Comparison of ENCODE assay signal across 9 cellular contexts in genomic region chr11:94325681-94326080, GRCh38. TPM values are rescaled to one million over a fixed set of nuclear protein-coding genes. Genes with fewer than 3 reads are reported as not detected.
DNase-seq lines count a peak whose midpoint lies in the region; ATAC-seq, FAIRE-seq and TF ChIP-seq lines count a peak whose summit lies in the region.
"Had no signal": no experiment of that assay in that cellular context is flagged by ENCODE, and none has a peak within 500 bp of the region (broad histone marks: within the 10 kb centered on the region; RNA-seq: fewer than 3 reads in every experiment).

No MANE protein-coding gene starts in this region.

- H3K9me3 ChIP-seq in SJCRH30 (replicated peaks), result no peaks in the 10 kb centered on the region
- H3K9me3 ChIP-seq in small intestine (ENCODE audit: control insufficient read depth, low read depth), result no peaks in the 10 kb centered on the region
- H3K9me3 ChIP-seq in mesenchymal stem cell (ENCODE audit: control insufficient read depth, low read length), result peaks cover 5% of the 10 kb centered on the region

- no peak overlapping the region for H3K4me2 ChIP-seq in mesenchymal stem cell (ENCODE audit: low read length, poor library complexity, severe bottlenecking)

- no peak overlapping the region for H2BK12ac ChIP-seq in mesenchymal stem cell (ENCODE audit: low read length in 2 of 2)

- H3K4me1 ChIP-seq in SJCRH30 (no peaks in the 10 kb centered on the region), small intestine (ENCODE audit: control insufficient read depth in 2 of 2, insufficient read depth in 1 of 2, low read depth in 1 of 2, low read length in 1 of 2) (no peaks in the 10 kb centered on the region), mesenchymal stem cell (ENCODE audit: control insufficient read depth, insufficient read depth, low read depth, low read length) (no peaks in the 10 kb centered on the region)

- H3K4ac ChIP-seq in mesenchymal stem cell (ENCODE audit: low read depth in 1 of 2, low read length in 2 of 2), result no peak overlapping the region

- 13 to 37% (median 36%) methylated on average over 1 of the region's 1 CpG for WGBS in small intestine, 3 donors
- 50% methylated on average over 1 of the region's 1 CpG for WGBS in mesenchymal stem cell

- ATAC-seq in GM18861 (IDR thresholded peaks at IDR 0.05; ENCODE audit: unreplicated experiment) (peak; percentile 64), HG03066 (IDR thresholded peaks at IDR 0.05; ENCODE audit: low read depth, unreplicated experiment) (peak; percentile 73)

- H3K4me3 ChIP-seq in AG09309 (ENCODE audit: control insufficient read depth, low read depth, low read length) (no peak overlapping the region), SJCRH30 (no peak overlapping the region), choroid plexus epithelial cell (ENCODE audit: low read depth, low read length) (no peak overlapping the region), small intestine (ENCODE audit: low read depth in 1 of 2, low read length in 2 of 2) (no peak overlapping the region), mesenchymal stem cell (ENCODE audit: insufficient read depth in 1 of 2, low read depth in 1 of 2, low read length in 2 of 2) (no peak overlapping the region)

- no peak overlapping the region for H2AK5ac ChIP-seq in mesenchymal stem cell (ENCODE audit: low read length, severe bottlenecking)

- H2AFZ ChIP-seq in mesenchymal stem cell (ENCODE audit: low read depth, low read length), result no peak overlapping the region

- no peak overlapping the region for H3K14ac ChIP-seq in mesenchymal stem cell (ENCODE audit: low read length in 2 of 2)

- H2BK5ac ChIP-seq in mesenchymal stem cell (ENCODE audit: low read depth, low read length, poor library complexity, severe bottlenecking), result no peak overlapping the region

- no peak overlapping the region for H3K9ac ChIP-seq in mesenchymal stem cell (ENCODE audit: low read length)

- H3K36me3 ChIP-seq in SJCRH30 (no peaks in the 10 kb centered on the region), small intestine (ENCODE audit: control insufficient read depth in 2 of 2, insufficient read depth in 2 of 2, low read length in 2 of 2) (no peaks in the 10 kb centered on the region), mesenchymal stem cell (ENCODE audit: control insufficient read depth in 1 of 2, insufficient read depth in 2 of 2, low read depth in 1 of 2, low read length in 2 of 2) (no peaks in the 10 kb centered on the region)

- no peak overlapping the region for H3K18ac ChIP-seq in mesenchymal stem cell (ENCODE audit: low read depth in 1 of 2, low read length in 2 of 2)

- H3K27ac ChIP-seq in SJCRH30, result no peak overlapping the region
- H3K27ac ChIP-seq in small intestine (ENCODE audit: low read depth in 1 of 2, low read length in 1 of 2), result no peak overlapping the region
- no peak overlapping the region for H3K27ac ChIP-seq in mesenchymal stem cell (ENCODE audit: low read length, poor library complexity, severe bottlenecking)

- no peak overlapping the region for H2BK120ac ChIP-seq in mesenchymal stem cell (ENCODE audit: low read depth, low read length)

- H4K91ac ChIP-seq in mesenchymal stem cell (ENCODE audit: low read length), result no peak overlapping the region

- H4K8ac ChIP-seq in mesenchymal stem cell (ENCODE audit: low read length), result no peak overlapping the region

- peak; percentile 58 for TF ChIP-seq CTCF in AG09309 (IDR thresholded peaks at IDR 0.05; ENCODE audit: control insufficient read depth, insufficient read depth, low read depth, low read length, missing control alignments)
- TF ChIP-seq CTCF in choroid plexus epithelial cell (conservative IDR thresholded peaks at IDR 0.05; ENCODE audit: low read depth, low read length), result peak; percentile 81

- DNase-seq in AG09309 (ENCODE audit: low read depth) (no peak), SJCRH30 (peak; percentile 17 to 27), choroid plexus epithelial cell (ENCODE audit: low read depth) (peak; percentile 70), small intestine (peak; percentile 51), LoVo (ENCODE audit: low spot score) (no peak), mesenchymal stem cell (no peak)

- FAIRE-seq in small intestine (lab: Jason Lieb, UNC), result no peak
- FAIRE-seq: islet of Langerhans had no signal

- H3K27me3 ChIP-seq in SJCRH30 (no peaks in the 10 kb centered on the region), small intestine (ENCODE audit: control insufficient read depth in 2 of 2, insufficient read depth in 2 of 2, low read length in 2 of 2) (no peaks in the 10 kb centered on the region), mesenchymal stem cell (ENCODE audit: control insufficient read depth in 1 of 2, insufficient read depth in 1 of 2, low read length in 2 of 2) (peaks cover 0 to 16% of the 10 kb centered on the region in 2 experiments)

- no peak overlapping the region for H2BK15ac ChIP-seq in mesenchymal stem cell (ENCODE audit: low read depth, poor library complexity, severe bottlenecking)

- H3K79me1 ChIP-seq in mesenchymal stem cell (replicated peaks; ENCODE audit: low read length, poor library complexity, severe bottlenecking), result no peaks in the 10 kb centered on the region

- no peak overlapping the region for H3K23ac ChIP-seq in mesenchymal stem cell (ENCODE audit: low read length in 2 of 2)

RNA-seq across cellular contexts. Expression of gene IZUMO1R, which starts 21.3 kb away (rescaled TPM):
- not detected in 2 replicates for total RNA-seq in SJCRH30 (2014; rRNA removed; shearing (Covaris generic))
- not detected for polyA plus RNA-seq in small intestine
- polyA plus RNA-seq in mesenchymal stem cell (2013, experiment 1 of 2), result not detected
- polyA plus RNA-seq in mesenchymal stem cell (2013, experiment 2 of 2), result not detected

Comparison
In these comparisons a context has a peak if more than half of its experiments do, and no peak if none do; other contexts are left out.
1. DNase-seq: peak in SJCRH30 (2 of 2), choroid plexus epithelial cell (single experiment) and small intestine (single experiment); none in AG09309 (single experiment), LoVo (single experiment) and mesenchymal stem cell (single experiment).